Comparison of ENCODE assay signal across 16 cellular contexts in the genomic region with DNA sequence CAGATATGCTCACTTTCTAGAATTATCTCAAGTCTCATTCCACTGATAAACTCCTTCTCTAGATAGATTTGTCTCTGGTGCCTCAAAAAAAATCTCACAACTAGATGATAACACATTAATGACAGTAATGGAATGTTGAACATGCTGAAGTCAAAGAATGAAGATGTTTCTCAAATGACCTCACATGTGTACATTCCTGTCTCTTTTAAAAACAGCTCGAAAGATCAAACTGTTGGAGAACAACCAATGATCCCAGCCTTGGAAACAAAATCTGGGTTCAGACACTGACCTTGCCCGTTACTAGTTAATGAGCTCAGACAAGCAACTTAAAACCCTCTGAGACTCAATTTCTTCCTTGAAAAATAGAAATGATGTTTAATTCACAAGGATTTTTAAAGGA. TPM values are rescaled to one million over a fixed set of nuclear protein-coding genes. Genes with fewer than 3 reads are reported as not detected.
DNase-seq lines count a peak whose midpoint lies in the region; ATAC-seq lines count a peak whose summit lies in the region.
"Had no signal": no experiment of that assay in that cellular context is flagged by ENCODE, and none has a peak within 500 bp of the region (broad histone marks: within the 10 kb centered on the region; RNA-seq: fewer than 3 reads in every experiment).

No MANE protein-coding gene starts in this region.

- H3K9me3 Mint-ChIP-seq in T-cell: no peaks in the 10 kb centered on the region
- H3K9me3 Mint-ChIP-seq: CD8-positive, alpha-beta T cell had no signal

- H3K27me3 Mint-ChIP-seq in T-cell: peaks cover 0 to 16% of the 10 kb centered on the region in 2 donors

- no peaks in the 10 kb centered on the region for H3K9me3 ChIP-seq in adipocyte (ENCODE audit: control insufficient read depth, low read length)

- H3K9ac ChIP-seq in adipocyte (ENCODE audit: low read length): peak overlapping the region; percentile 44

- peaks cover 5% of the 10 kb centered on the region for H3K36me3 ChIP-seq in adipocyte (ENCODE audit: control insufficient read depth, insufficient read depth, low read length, severe bottlenecking)

- H3K27me3 ChIP-seq in adipocyte (replicated peaks; ENCODE audit: control insufficient read depth, insufficient read depth, low read length): no peaks in the 10 kb centered on the region

- no peaks in the 10 kb centered on the region for H3K4me1 Mint-ChIP-seq in T-cell

- H3K4me1 ChIP-seq in adipocyte (ENCODE audit: control insufficient read depth, insufficient read depth, low read length): peaks cover 27% of the 10 kb centered on the region

- DNase-seq in EL (peak; percentile 85), adipocyte (ENCODE audit: low read depth) (peak; percentile 44), iris pigment epithelial cell (ENCODE audit: low read depth) (peak; percentile 65), sciatic nerve (ENCODE audit: low spot score) (no peak), foreskin melanocyte (no peak), medulla oblongata (ENCODE audit: extremely low spot score) (no peak), T-cell (no peak)
- DNase-seq: caudate nucleus; CD8-positive, alpha-beta T cell; midbrain; NCI-H2081 treated with DMSO at 0.1 percent for 48 hours; NK-92 treated with Interleukin-12 subunit alpha and Interleukin-12 subunit beta, amount 100 ng/mL, for 24 hours; posterior cingulate gyrus; SHP77; stimulated activated CD4-positive, alpha-beta T cell treated with anti-CD3 and anti-CD28 coated beads, Interleukin-4, amount 100 ng/mL, for 1 hour had no signal

- POLR2A ChIA-PET in T-cell (lab: Charles Lee): interaction anchor here in 1 of 2 donors (0.7 kb wide), 1 partner anchor 17 kb away, joined by 6 read pairs; no protein-coding TSS in a partner anchor

- peak; percentile 41 for ATAC-seq in sciatic nerve
- ATAC-seq in T-cell (replicated peaks in 1 of 4): no peak
- no peak for ATAC-seq in GM21786 (IDR thresholded peaks at IDR 0.05; ENCODE audit: unreplicated experiment)
- ATAC-seq: CD8-positive, alpha-beta T cell had no signal

- no peaks in the 10 kb centered on the region for H3K36me3 Mint-ChIP-seq in T-cell
- H3K36me3 Mint-ChIP-seq: CD8-positive, alpha-beta T cell had no signal

- no peak overlapping the region for H3K27ac Mint-ChIP-seq in T-cell
- H3K27ac Mint-ChIP-seq: CD8-positive, alpha-beta T cell had no signal

- CTCF ChIA-PET in T-cell (lab: Charles Lee): no interaction called here

- no peak overlapping the region for H3K4me3 Mint-ChIP-seq in T-cell
- H3K4me3 Mint-ChIP-seq: CD8-positive, alpha-beta T cell had no signal

- intact Hi-C loops in sciatic nerve (cut with DNase I): no loop called here

- H3K4me3 ChIP-seq in adipocyte (ENCODE audit: low read length): no peak overlapping the region

RNA-seq across cellular contexts. Expression of a gene that starts 44.7 kb away (rescaled TPM):
- total RNA-seq in sciatic nerve (10.8 TPM), T-cell (under 1 TPM in 1 of 5 donors, not detected in 4; 0.41 TPM)
- total RNA-seq: CD8-positive, alpha-beta T cell had no signal

Comparison
In these comparisons a context has a peak if more than half of its experiments do, and no peak if none do; other contexts are left out.
1. DNase-seq: peak in EL (single experiment), adipocyte (single experiment) and iris pigment epithelial cell (single experiment); none in sciatic nerve (single experiment), foreskin melanocyte (single experiment), medulla oblongata (single experiment) and T-cell (0 of 34).